22 cellular contexts compared by ENCODE assay signal in genomic region chr4:165425629-165426028, GRCh38. TPM values are rescaled to one million over a fixed set of nuclear protein-coding genes. Genes with fewer than 3 reads are reported as not detected.
"Had no signal": no experiment of that assay in that cellular context is flagged by ENCODE, and none has a peak within 500 bp of the region (broad histone marks: within the 10 kb centered on the region; RNA-seq: fewer than 3 reads in every experiment).

No MANE protein-coding gene starts in this region.

- DNase-seq: activated B cell treated with CpG ODN at 0.5 μM for 24 hours; activated CD4-positive, alpha-beta memory T cell treated with anti-CD3 and anti-CD28 coated beads for 36 hours; activated CD4-positive, alpha-beta T cell treated with anti-CD3 and anti-CD28 coated beads for 4 hours; activated effector memory CD4-positive, alpha-beta T cell treated with anti-CD3 and anti-CD28 coated beads, Interleukin-2, amount 50 U/mL, for 16 hours; activated naive CD4-positive, alpha-beta T cell treated with anti-CD3 and anti-CD28 coated beads, Interleukin-2, amount 10 ng/mL, durations not matched to agents 7 days and 5 days; activated T-cell treated with anti-CD3 and anti-CD28 coated beads, Interleukin-2, amount 50 U/mL, for 72 hours; amygdala; dermis blood vessel endothelial cell; effector memory CD4-positive, alpha-beta T cell; gastrocnemius medialis; hippocampal formation; midbrain; pancreas; psoas muscle; stimulated activated CD4-positive, alpha-beta T cell treated with anti-CD3 and anti-CD28 coated beads, Interleukin-4, amount 100 ng/mL, for 24 hours; stimulated activated naive CD4-positive, alpha-beta T cell treated with Interleukin-2 at 50 U/mL for 16 hours; T-helper 9 cell; upper lobe of right lung had no signal

- H3K4me3 ChIP-seq: gastrocnemius medialis, pancreas, psoas muscle, right atrium auricular region, upper lobe of right lung had no signal

- H3K9me3 Mint-ChIP-seq: activated CD4-positive, alpha-beta memory T cell treated with anti-CD3 and anti-CD28 coated beads for 36 hours; activated naive CD4-positive, alpha-beta T cell treated with anti-CD3 and anti-CD28 coated beads, Interleukin-2, amount 10 ng/mL, durations not matched to agents 7 days and 5 days; activated T-cell treated with anti-CD3 and anti-CD28 coated beads, Interleukin-2, amount 50 U/mL, for 72 hours; natural killer cell treated with Interleukin-12 subunit alpha and Interleukin-12 subunit beta and Interleukin-15 and Interleukin-18, amount 100 ng/mL, for 72 hours had no signal

- H3K27ac Mint-ChIP-seq: activated B cell treated with CpG ODN at 0.5 μM for 24 hours; activated CD4-positive, alpha-beta memory T cell treated with anti-CD3 and anti-CD28 coated beads for 36 hours; activated naive CD4-positive, alpha-beta T cell treated with anti-CD3 and anti-CD28 coated beads, Interleukin-2, amount 10 ng/mL, durations not matched to agents 7 days and 5 days; activated T-cell treated with anti-CD3 and anti-CD28 coated beads, Interleukin-2, amount 50 U/mL, for 72 hours had no signal

- H3K4me1 Mint-ChIP-seq: activated B cell treated with CpG ODN at 0.5 μM for 24 hours; activated naive CD4-positive, alpha-beta T cell treated with anti-CD3 and anti-CD28 coated beads, Interleukin-2, amount 10 ng/mL, durations not matched to agents 7 days and 5 days had no signal

- H3K9me3 ChIP-seq: gastrocnemius medialis, pancreas, psoas muscle, upper lobe of right lung had no signal

- H3K36me3 ChIP-seq: gastrocnemius medialis, pancreas, right atrium auricular region, upper lobe of right lung had no signal

- H3K4me3 Mint-ChIP-seq: activated B cell treated with CpG ODN at 0.5 μM for 24 hours; activated CD4-positive, alpha-beta memory T cell treated with anti-CD3 and anti-CD28 coated beads for 36 hours; activated naive CD4-positive, alpha-beta T cell treated with anti-CD3 and anti-CD28 coated beads, Interleukin-2, amount 10 ng/mL, durations not matched to agents 7 days and 5 days; activated T-cell treated with anti-CD3 and anti-CD28 coated beads, Interleukin-2, amount 50 U/mL, for 72 hours; natural killer cell treated with Interleukin-12 subunit alpha and Interleukin-12 subunit beta and Interleukin-15 and Interleukin-18, amount 100 ng/mL, for 72 hours had no signal

- H3K4me1 ChIP-seq: gastrocnemius medialis, pancreas, psoas muscle, right atrium auricular region, upper lobe of right lung had no signal

- H3K27ac ChIP-seq: gastrocnemius medialis, pancreas, psoas muscle, right atrium auricular region, upper lobe of right lung had no signal

- H3K36me3 Mint-ChIP-seq: activated CD4-positive, alpha-beta memory T cell treated with anti-CD3 and anti-CD28 coated beads for 36 hours; activated naive CD4-positive, alpha-beta T cell treated with anti-CD3 and anti-CD28 coated beads, Interleukin-2, amount 10 ng/mL, durations not matched to agents 7 days and 5 days; natural killer cell treated with Interleukin-12 subunit alpha and Interleukin-12 subunit beta and Interleukin-15 and Interleukin-18, amount 100 ng/mL, for 72 hours had no signal

- H3K27me3 Mint-ChIP-seq: activated naive CD4-positive, alpha-beta T cell treated with anti-CD3 and anti-CD28 coated beads, Interleukin-2, amount 10 ng/mL, durations not matched to agents 7 days and 5 days had no signal

- H3K27me3 ChIP-seq: gastrocnemius medialis, pancreas, right atrium auricular region, upper lobe of right lung had no signal

- ATAC-seq: esophagus mucosa, gastrocnemius medialis, pancreas, psoas muscle, upper lobe of right lung had no signal

RNA-seq across cellular contexts. Expression of gene CPE, which starts 46.8 kb away (rescaled TPM):
- total RNA-seq: activated B cell treated with CpG ODN at 0.5 μM for 24 hours; activated CD4-positive, alpha-beta memory T cell treated with anti-CD3 and anti-CD28 coated beads for 36 hours; activated T-cell treated with anti-CD3 and anti-CD28 coated beads, Interleukin-2, amount 50 U/mL, for 72 hours; natural killer cell treated with Interleukin-12 subunit alpha and Interleukin-12 subunit beta and Interleukin-15 and Interleukin-18, amount 100 ng/mL, for 72 hours; T-helper 1 cell treated with Interleukin-12 subunit alpha and Interleukin-12 subunit beta and Interleukin-4 antibody, amounts not matched to agents 30 ng/mL and 1 ng/mL, for 36 hours had no signal
